Comparison of ENCODE assay signal across 8 cellular contexts in the genomic region with DNA sequence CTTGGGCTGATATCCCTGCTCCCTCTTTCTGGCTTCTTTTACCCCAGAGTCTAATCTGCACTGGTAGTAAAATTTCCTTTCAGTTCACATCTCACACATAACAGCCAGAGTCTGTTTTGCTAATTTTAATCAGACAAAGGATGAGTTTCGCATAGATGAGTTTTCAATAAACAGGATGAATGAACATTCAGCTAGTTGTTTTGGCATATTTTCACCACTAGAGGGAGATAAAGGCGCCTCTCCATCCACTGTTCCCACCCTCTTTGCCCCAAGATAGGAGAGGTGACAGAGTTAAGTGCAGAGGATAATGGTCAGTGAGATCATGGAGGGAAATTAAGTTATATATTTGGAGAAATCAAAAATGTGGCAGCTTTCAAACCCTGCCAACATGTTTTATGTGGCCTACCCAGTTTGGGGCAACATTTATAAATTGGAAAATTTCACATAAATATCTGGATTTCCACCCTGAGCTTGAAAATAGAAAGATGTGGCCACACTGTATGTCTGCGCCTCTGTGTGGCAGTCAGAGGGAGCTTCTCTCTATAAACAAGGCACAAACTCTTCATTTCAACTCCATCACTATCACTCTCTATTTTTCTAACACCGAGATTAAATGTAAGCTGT. TPM values are rescaled to one million over a fixed set of nuclear protein-coding genes. Genes with fewer than 3 reads are reported as not detected.
DNase-seq lines count a peak whose midpoint lies in the region; ATAC-seq, FAIRE-seq and TF ChIP-seq lines count a peak whose summit lies in the region.

No MANE protein-coding gene starts in this region.

- intact Hi-C loops in left lung (cut with DNase I) = no loop called here

- H3K4me1 ChIP-seq in left lung = no peaks in the 10 kb centered on the region

- H3K9me3 ChIP-seq in left lung = no peaks in the 10 kb centered on the region

- H3K27me3 ChIP-seq in left lung = no peaks in the 10 kb centered on the region

- H3K4me3 ChIP-seq in left lung = no peak overlapping the region

- H3K27ac ChIP-seq in left lung = no peak overlapping the region

- peak; percentile 60 for FAIRE-seq in GM19239 (lab: Jason Lieb, UNC)

- DNase-seq in D341Med (ENCODE audit: low spot score) = peak; percentile 75
- peak; percentile 20 for DNase-seq in GM19239 (ENCODE audit: insufficient read length, low spot score)
- peak; percentile 62 for DNase-seq in NCI-H748 treated with DMSO at 0.1 percent for 48 hours (lab: John Stamatoyannopoulos, UW)
- DNase-seq in cerebellum (ENCODE audit: low spot score) = peak; percentile 28
- DNase-seq in left lung = no peak
- no peak for DNase-seq in GF-D8 (lab: John Stamatoyannopoulos, UW)
- DNase-seq in activated gamma-delta T cell (lab: John Stamatoyannopoulos, UW) = no peak

- ATAC-seq in HG03354 (IDR thresholded peaks at IDR 0.05; ENCODE audit: poor library complexity, severe bottlenecking, unreplicated experiment) (peak; percentile 95), left lung (peak; percentile 80)

- no peaks in the 10 kb centered on the region for H3K36me3 ChIP-seq in left lung

- TF ChIP-seq CTCF in left lung (IDR thresholded peaks at IDR 0.05) = peak; percentile 69 to 75

RNA-seq across cellular contexts. Expression of a gene that starts 48.5 kb away (rescaled TPM):
- total RNA-seq in cerebellum = 86.1 TPM
- 10 to 100 TPM; 12.0 to 12.7 TPM for total RNA-seq in left lung

Comparison
In these comparisons a context has a peak if more than half of its experiments do, and no peak if none do; other contexts are left out.
1. DNase-seq: peak in D341Med (single experiment), GM19239 (single experiment), NCI-H748 treated with DMSO at 0.1 percent for 48 hours (single experiment) and cerebellum (single experiment); none in left lung (0 of 2), GF-D8 (single experiment) and activated gamma-delta T cell (single experiment).